ENCODE assay signal across 9 cellular contexts in genomic region chr10:73991846-73992245, GRCh38. TPM values are rescaled to one million over a fixed set of nuclear protein-coding genes. Genes with fewer than 3 reads are reported as not detected.
DNase-seq lines count a peak whose midpoint lies in the region; ATAC-seq, FAIRE-seq and TF ChIP-seq lines count a peak whose summit lies in the region.
"Had no signal": no experiment of that assay in that cellular context is flagged by ENCODE, and none has a peak within 500 bp of the region (broad histone marks: within the 10 kb centered on the region; RNA-seq: fewer than 3 reads in every experiment).

No MANE protein-coding gene starts in this region.

- no peak overlapping the region for H4K5ac ChIP-seq in H1 (ENCODE audit: insufficient read length, low read depth, low read length)

- no peak for FAIRE-seq in H1 (lab: Jason Lieb, UNC)
- FAIRE-seq: endometrium had no signal

- DNase-seq in activated CD4-positive, CD25-positive, alpha-beta regulatory T cell (lab: John Stamatoyannopoulos, UW): peak in 3 of 4 experiments; percentile 24 to 63 (median 56)
- DNase-seq in H1 (ENCODE audit: low read depth in 1 of 2, low spot score in 2 of 2) (peak in 1 of 2 experiments; percentile 13), middle frontal gyrus (ENCODE audit: extremely low spot score, low spot score) (no peak), NCI-H345 (lab: John Stamatoyannopoulos, UW) (no peak), RKO (ENCODE audit: low spot score) (no peak)
- DNase-seq in stimulated activated CD8-positive, alpha-beta memory T cell treated with anti-CD3 and anti-CD28 coated beads, Interleukin-2, amount 100 ng/mL, for 48 hours (ENCODE audit: low read depth in 2 of 2): peak; percentile 50 to 62

- no peak overlapping the region for H2AK5ac ChIP-seq in H1 (ENCODE audit: low read depth, low read length)

- no peak overlapping the region for H2BK5ac ChIP-seq in H1 (ENCODE audit: low read depth, low read length)

- no peak overlapping the region for H3K23ac ChIP-seq in H1 (ENCODE audit: insufficient read length)

- no peak overlapping the region for H3K4me3 ChIP-seq in H1 (ENCODE audit: extremely low read depth in 1 of 4, insufficient read depth in 2 of 4, low read depth in 3 of 4, low read length in 4 of 4)

- no peaks in the 10 kb centered on the region for H3K79me1 ChIP-seq in H1 (ENCODE audit: low read depth, low read length)

- no peak overlapping the region for H3K56ac ChIP-seq in H1 (replicated peaks; ENCODE audit: insufficient read length, low read depth, low read length)

- no peak overlapping the region for H3K14ac ChIP-seq in H1 (ENCODE audit: insufficient read length)

- H2BK15ac ChIP-seq in H1 (ENCODE audit: low read length): 0 out of 2 replicates have a peak overlapping the region, but pooled peaks have one; percentile 61

- no peaks in the 10 kb centered on the region for H3K9me3 ChIP-seq in H1 (ENCODE audit: insufficient read depth in 2 of 2, low read depth in 1 of 2, low read length in 1 of 2)

- no peak overlapping the region for H2AFZ ChIP-seq in H1 (ENCODE audit: low read length)

- no peak overlapping the region for H3K18ac ChIP-seq in H1 (ENCODE audit: extremely low read depth, low read length)

- no peak for TF ChIP-seq POLR2A in H1 (IDR thresholded peaks at IDR 0.05; ENCODE audit: control extremely low read depth in 1 of 2, low read depth in 2 of 2, low read length in 2 of 2)

- H4K91ac ChIP-seq in H1 (replicated peaks; ENCODE audit: insufficient read length, low read length): no peak overlapping the region

- H3K27ac ChIP-seq in H1 (ENCODE audit: low read depth, low read length): no peak overlapping the region

- no peak overlapping the region for H3K4ac ChIP-seq in H1 (replicated peaks; ENCODE audit: insufficient read length, low read depth, low read length)

- H3K36me3 ChIP-seq in H1 (ENCODE audit: control insufficient read depth in 2 of 4, insufficient read depth in 4 of 4, low read length in 3 of 4): no peaks in the 10 kb centered on the region

- WGBS in H1 (ENCODE audit: extremely low coverage in 1 of 2, insufficient coverage in 1 of 2, insufficient read length in 1 of 2, insufficient replicate concordance in 2 of 2, low coverage in 1 of 2, low lambda C conversion rate in 2 of 2, missing lambda C conversion rate in 1 of 2), 2 experiments: 84 to 100% methylated on average over 1 to 6 of the region's 6 CpGs

- no peak overlapping the region for H4K8ac ChIP-seq in H1 (ENCODE audit: extremely low read depth, insufficient read depth, low read length)

- no peak overlapping the region for H3K4me2 ChIP-seq in H1 (ENCODE audit: insufficient read depth in 1 of 2, low read depth in 2 of 2, low read length in 2 of 2)

- no peak for TF ChIP-seq CTCF in H1 (IDR thresholded peaks at IDR 0.05; ENCODE audit: control extremely low read depth in 1 of 3, insufficient read depth in 1 of 3, low read depth in 1 of 3, low read length in 3 of 3)

- no peaks in the 10 kb centered on the region for H4K20me1 ChIP-seq in H1 (replicated peaks in 1 of 2; ENCODE audit: control insufficient read depth in 1 of 2, insufficient read depth in 2 of 2, low read length in 2 of 2)

- no peaks in the 10 kb centered on the region for H3K27me3 ChIP-seq in H1 (replicated peaks in 1 of 4; ENCODE audit: control insufficient read depth in 3 of 4, extremely low read depth in 1 of 4, insufficient read depth in 3 of 4, low read length in 3 of 4)

- H3K9ac ChIP-seq in H1 (replicated peaks in 1 of 4; ENCODE audit: extremely low read depth in 1 of 4, low read depth in 3 of 4, low read length in 3 of 4): no peak overlapping the region

- H2BK120ac ChIP-seq in H1 (replicated peaks; ENCODE audit: low read depth, low read length): no peak overlapping the region

- no peak for TF ChIP-seq RAD21 in H1 (IDR thresholded peaks at IDR 0.05 in 1 of 2, conservative IDR thresholded peaks at IDR 0.05 in 1 of 2; ENCODE audit: low read depth in 2 of 2, low read length in 2 of 2)

- peak; percentile 60 for ATAC-seq in GM21825 (IDR thresholded peaks at IDR 0.05; ENCODE audit: unreplicated experiment)
- no peak for ATAC-seq in GM19395 (IDR thresholded peaks at IDR 0.05; ENCODE audit: unreplicated experiment)

- POLR2A ChIA-PET in H1 (lab: Charles Lee; ENCODE audit: partially characterized antibody): interaction anchor here (0.9 to 13.2 kb wide), 4 partner anchors 9 to 26 kb away, joined by 3 to 261 read pairs (median 4); no protein-coding TSS in a partner anchor

- H3K23me2 ChIP-seq in H1 (ENCODE audit: low read depth, low read length): peaks cover 2% of the 10 kb centered on the region; the same call in 1 of the 2 replicates

- 0 out of 2 replicates have a peak overlapping the region, but pooled peaks have one; percentile 68 for H2BK12ac ChIP-seq in H1 (ENCODE audit: low read depth, low read length)

- no peak for TF ChIP-seq EP300 in H1 (IDR thresholded peaks at IDR 0.05; ENCODE audit: borderline replicate concordance in 1 of 2, low read depth in 2 of 2, low read length in 2 of 2)

- no peaks in the 10 kb centered on the region for H3K79me2 ChIP-seq in H1 (ENCODE audit: control insufficient read depth in 1 of 2, insufficient read depth in 2 of 2, low read length in 2 of 2)

- H3K4me1 ChIP-seq in H1 (replicated peaks in 1 of 4; ENCODE audit: control insufficient read depth in 3 of 4, insufficient read depth in 4 of 4, low read length in 3 of 4): 0 out of 7 replicates have a peak, but pooled peaks cover 0 to 3% (median 0%) of the 10 kb centered on the region in 4 experiments

- H2BK20ac ChIP-seq in H1 (ENCODE audit: low read length): 0 out of 2 replicates have a peak overlapping the region, but pooled peaks have one; percentile 86

- CTCF ChIA-PET in H1 (lab: Charles Lee; ENCODE audit: partially characterized antibody): interaction anchor here (0.7 kb wide), 1 partner anchor 18 kb away, joined by 3 read pairs; no protein-coding TSS in a partner anchor

TF ChIP-seq in H1, 55 proteins besides CTCF, POLR2A, EP300 and RAD21:
- TF ChIP-seq BACH1 (IDR thresholded peaks at IDR 0.05; ENCODE audit: low read length) (no peak), NRF1 (IDR thresholded peaks at IDR 0.05; ENCODE audit: low read depth, low read length) (no peak), CTBP2 (IDR thresholded peaks at IDR 0.05; ENCODE audit: borderline replicate concordance, insufficient read depth, insufficient read length, low read length) (no peak), BRCA1 (IDR thresholded peaks at IDR 0.05; ENCODE audit: low read depth, low read length) (no peak), KDM1A (IDR thresholded peaks at IDR 0.05; ENCODE audit: borderline replicate concordance, low read length) (no peak), MAX (IDR thresholded peaks at IDR 0.05) (no peak), GABPA (IDR thresholded peaks at IDR 0.05; ENCODE audit: borderline replicate concordance, insufficient read depth, low read length) (no peak), TBP (IDR thresholded peaks at IDR 0.05; ENCODE audit: low read depth, low read length) (no peak), SIN3A (conservative IDR thresholded peaks at IDR 0.05 in 1 of 2, IDR thresholded peaks at IDR 0.05 in 1 of 2; ENCODE audit: low read depth in 1 of 2, low read length in 2 of 2) (no peak), RFX5 (IDR thresholded peaks at IDR 0.05; ENCODE audit: borderline replicate concordance, low read depth, low read length) (no peak), JUND (IDR thresholded peaks at IDR 0.05; ENCODE audit: low read length) (no peak), USF2 (IDR thresholded peaks at IDR 0.05; ENCODE audit: low read length) (no peak), HDAC2 (IDR thresholded peaks at IDR 0.05; ENCODE audit: borderline replicate concordance in 1 of 2, low read depth in 2 of 2, low read length in 2 of 2) (no peak), CBX8 (IDR thresholded peaks at IDR 0.05; ENCODE audit: borderline replicate concordance, low read depth, low read length) (no peak), SP4 (IDR thresholded peaks at IDR 0.05; ENCODE audit: low read length) (no peak), E2F6 (IDR thresholded peaks at IDR 0.05) (no peak), SUZ12 (IDR thresholded peaks at IDR 0.05; ENCODE audit: low read length) (no peak), ZNF274 (IDR thresholded peaks at IDR 0.05; ENCODE audit: borderline replicate concordance, extremely low read depth, low read length) (no peak)
TF ChIP-seq in H1: peak in this region for 0.

RNA-seq across cellular contexts. Expression of gene VCL, which starts 6.1 kb away (rescaled TPM):
- total RNA-seq in H1 (2021; fragmentation: NEBNext Ultra II Directional; extraction: Animal tissue kit (Norgen Biotek cat#: 25700)): 361 and 377 TPM in 2 replicates
- 91.8 and 119 TPM in 2 replicates for polyA plus RNA-seq in H1 (2011; rRNA removed)
- 116 TPM for polyA plus RNA-seq in H1 (2011; cell fraction: cytosol; rRNA removed)
- 183 TPM for polyA plus RNA-seq in H1 (2011; cell fraction: nucleus; rRNA removed)
- 169 to 191 TPM (median 182 TPM) in 4 replicates for polyA plus RNA-seq in H1 (2012, experiment 1 of 2)
- polyA plus RNA-seq in H1 (2012, experiment 2 of 2): 19.7 TPM
- polyA plus RNA-seq in H1 (2013, experiment 1 of 2): 282 TPM
- 348 TPM for polyA plus RNA-seq in H1 (2013, experiment 2 of 2)
- 196 and 261 TPM in 2 replicates for polyA minus RNA-seq in H1 (2011; rRNA and poly(A)+ RNA removed)
- 193 TPM for polyA minus RNA-seq in H1 (2011; cell fraction: cytosol; rRNA and poly(A)+ RNA removed)
- polyA minus RNA-seq in H1 (2011; cell fraction: nucleus; rRNA and poly(A)+ RNA removed): 317 TPM

Comparison
In these comparisons a context has a peak if more than half of its experiments do, and no peak if none do; other contexts are left out.
1. DNase-seq: peak in activated CD4-positive, CD25-positive, alpha-beta regulatory T cell (3 of 4) and stimulated activated CD8-positive, alpha-beta memory T cell treated with anti-CD3 and anti-CD28 coated beads, Interleukin-2, amount 100 ng/mL, for 48 hours (2 of 2); none in middle frontal gyrus (single experiment), NCI-H345 (single experiment) and RKO (single experiment).